ENCODE assay signal across 8 cellular contexts in the genomic region with DNA sequence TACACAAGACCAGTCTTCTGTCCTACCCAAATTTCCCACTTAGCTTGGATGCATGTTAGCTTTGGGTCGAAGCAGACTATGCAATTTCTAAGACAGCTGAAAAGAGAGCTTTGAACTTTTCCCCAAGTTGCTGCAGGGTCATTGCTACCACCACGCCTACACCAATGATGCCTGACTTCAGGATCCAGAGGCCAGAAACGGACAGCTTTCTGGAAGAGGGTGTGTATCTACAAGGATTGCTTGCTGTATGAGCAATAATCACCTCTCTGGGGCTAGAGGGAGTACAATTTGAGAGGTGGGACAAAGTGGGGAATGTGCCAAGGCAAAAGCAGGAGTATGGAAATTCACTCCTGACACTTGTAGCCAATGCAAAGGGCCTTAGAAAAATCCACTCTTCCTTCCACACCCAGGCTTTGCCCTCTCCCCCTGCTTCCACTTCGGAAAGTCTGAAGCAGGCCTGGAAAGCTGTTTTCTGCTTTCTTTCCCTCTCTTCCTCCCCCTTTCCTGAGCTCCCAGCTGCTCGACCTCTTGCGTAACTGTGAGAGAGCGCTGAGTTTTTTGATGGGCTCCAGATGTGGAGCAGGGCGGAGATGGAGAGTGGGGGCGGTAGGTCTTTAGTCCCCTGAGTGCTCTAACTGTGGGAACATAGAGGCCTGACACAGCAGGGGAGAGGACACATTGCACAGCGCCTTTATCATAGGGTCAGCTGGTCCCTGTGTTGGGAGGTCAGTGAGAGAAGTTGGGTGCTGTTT. TPM values are rescaled to one million over a fixed set of nuclear protein-coding genes. Genes with fewer than 3 reads are reported as not detected.
DNase-seq lines count a peak whose midpoint lies in the region; ATAC-seq and TF ChIP-seq lines count a peak whose summit lies in the region.

No MANE protein-coding gene starts in this region.

- intact Hi-C loops in adrenal gland (cut with DNase I): no loop called here
- intact Hi-C loops in gastrocnemius medialis (cut with DNase I; ENCODE audit: low total_unique reads): no loop called here
- intact Hi-C loops in activated T-helper 1 cell treated with anti-CD3 and anti-CD28 coated beads, Interleukin-12 subunit alpha, Interleukin-12 subunit beta, Interleukin-2, Interleukin-4 antibody, amounts not matched to agents 30 ng/mL and 10 ng/mL and 1 ng/mL, durations not matched to agents 14 hours and 24 hours and 36 hours (cut with micrococcal nuclease): loop anchor here (5.0 kb wide), 1 partner anchor 322 kb away; the partner anchor contains the start of gene BCL9L

- in situ Hi-C loops in gastrocnemius medialis (cut with MboI; ENCODE audit: low sequenced_read_pairs in 4 of 4): no loop called here

- WGBS in adrenal gland, 4 donors: 49 to 56% (median 50%) methylated on average over 7 to 10 of the region's 10 CpGs

- H3K27ac ChIP-seq in CD8-positive, alpha-beta memory T cell (ENCODE audit: low read depth, low read length): no peak overlapping the region
- H3K27ac ChIP-seq in adrenal gland (peak overlapping the region in 2 of 5 donors; percentile 74 to 92), right atrium auricular region (peak overlapping the region; percentile 78 to 90), gastrocnemius medialis (peak overlapping the region; percentile 67 to 91 (median 81))

- peaks cover 0 to 25% (median 10%) of the 10 kb centered on the region in 3 donors for H3K36me3 Mint-ChIP-seq in CD8-positive, alpha-beta memory T cell
- peaks cover 26% of the 10 kb centered on the region for H3K36me3 Mint-ChIP-seq in activated T-helper 1 cell treated with anti-CD3 and anti-CD28 coated beads, Interleukin-12 subunit alpha, Interleukin-12 subunit beta, Interleukin-2, Interleukin-4 antibody, amounts not matched to agents 30 ng/mL and 10 ng/mL and 1 ng/mL, durations not matched to agents 14 hours and 24 hours and 36 hours (ENCODE audit: low read depth)

- no peaks in the 10 kb centered on the region for H3K9me3 Mint-ChIP-seq in CD8-positive, alpha-beta memory T cell
- H3K9me3 Mint-ChIP-seq in activated T-helper 1 cell treated with anti-CD3 and anti-CD28 coated beads, Interleukin-12 subunit alpha, Interleukin-12 subunit beta, Interleukin-2, Interleukin-4 antibody, amounts not matched to agents 30 ng/mL and 10 ng/mL and 1 ng/mL, durations not matched to agents 14 hours and 24 hours and 36 hours: no peaks in the 10 kb centered on the region

- TF ChIP-seq POLR2A in adrenal gland (IDR thresholded peaks at IDR 0.05): no peak
- peak in 1 of 2 donors; percentile 49 for TF ChIP-seq POLR2A in gastrocnemius medialis (IDR thresholded peaks at IDR 0.05)

- no peaks in the 10 kb centered on the region for H3K9me3 ChIP-seq in CD8-positive, alpha-beta memory T cell (ENCODE audit: low read length)
- no peaks in the 10 kb centered on the region for H3K9me3 ChIP-seq in adrenal gland (replicated peaks in 1 of 3)
- no peaks in the 10 kb centered on the region for H3K9me3 ChIP-seq in right atrium auricular region
- H3K9me3 ChIP-seq in gastrocnemius medialis: no peaks in the 10 kb centered on the region

- ATAC-seq in gastrocnemius medialis (peak; percentile 40 to 53), GM18868 (IDR thresholded peaks at IDR 0.05; ENCODE audit: unreplicated experiment) (no peak), HG02588 (IDR thresholded peaks at IDR 0.05; ENCODE audit: unreplicated experiment) (no peak)

- peaks cover 17 to 22% (median 17%) of the 10 kb centered on the region in 3 donors for H3K4me1 Mint-ChIP-seq in CD8-positive, alpha-beta memory T cell
- peaks cover 21% of the 10 kb centered on the region for H3K4me1 Mint-ChIP-seq in activated T-helper 1 cell treated with anti-CD3 and anti-CD28 coated beads, Interleukin-12 subunit alpha, Interleukin-12 subunit beta, Interleukin-2, Interleukin-4 antibody, amounts not matched to agents 30 ng/mL and 10 ng/mL and 1 ng/mL, durations not matched to agents 14 hours and 24 hours and 36 hours (ENCODE audit: low read depth)

- TF ChIP-seq CTCF in adrenal gland (IDR thresholded peaks at IDR 0.05): no peak
- no peak for TF ChIP-seq CTCF in right atrium auricular region (IDR thresholded peaks at IDR 0.05)
- no peak for TF ChIP-seq CTCF in gastrocnemius medialis (IDR thresholded peaks at IDR 0.05 in 4 of 5, conservative IDR thresholded peaks at IDR 0.05 in 1 of 5)

- H3K27me3 ChIP-seq in CD8-positive, alpha-beta memory T cell (ENCODE audit: insufficient read depth, low read length, poor library complexity, severe bottlenecking): no peaks in the 10 kb centered on the region
- H3K27me3 ChIP-seq in adrenal gland (no peaks in the 10 kb centered on the region), right atrium auricular region (no peaks in the 10 kb centered on the region), gastrocnemius medialis (no peaks in the 10 kb centered on the region)

- H3K27ac Mint-ChIP-seq in CD8-positive, alpha-beta memory T cell: peak overlapping the region in 6 of 8 donors; percentile 21 to 93 (median 79)
- H3K27ac Mint-ChIP-seq in activated T-helper 1 cell treated with anti-CD3 and anti-CD28 coated beads, Interleukin-12 subunit alpha, Interleukin-12 subunit beta, Interleukin-2, Interleukin-4 antibody, amounts not matched to agents 30 ng/mL and 10 ng/mL and 1 ng/mL, durations not matched to agents 14 hours and 24 hours and 36 hours: no peak overlapping the region

- POLR2A ChIA-PET in CD8-positive, alpha-beta memory T cell (lab: Charles Lee): no interaction called here

- CTCF ChIA-PET in CD8-positive, alpha-beta memory T cell (lab: Charles Lee): interaction anchor here (1.0 to 7.7 kb wide), 2 partner anchors 11 to 401 kb away, joined by 3 to 57 read pairs; no protein-coding TSS in a partner anchor

- H3K27me3 Mint-ChIP-seq in CD8-positive, alpha-beta memory T cell: peaks cover 0 to 2% of the 10 kb centered on the region in 2 donors
- H3K27me3 Mint-ChIP-seq in activated T-helper 1 cell treated with anti-CD3 and anti-CD28 coated beads, Interleukin-12 subunit alpha, Interleukin-12 subunit beta, Interleukin-2, Interleukin-4 antibody, amounts not matched to agents 30 ng/mL and 10 ng/mL and 1 ng/mL, durations not matched to agents 14 hours and 24 hours and 36 hours (ENCODE audit: insufficient read depth): peaks cover 19% of the 10 kb centered on the region

- H3K4me1 ChIP-seq in CD8-positive, alpha-beta memory T cell (ENCODE audit: insufficient read depth, low read length): peaks cover 15% of the 10 kb centered on the region
- H3K4me1 ChIP-seq in adrenal gland (replicated peaks in 1 of 2) (peaks cover 0 to 27% of the 10 kb centered on the region in 2 donors), right atrium auricular region (peaks cover 0 to 75% of the 10 kb centered on the region in 2 donors), gastrocnemius medialis (peaks cover 0 to 12% of the 10 kb centered on the region in 2 donors)

- H3K4me3 Mint-ChIP-seq in CD8-positive, alpha-beta memory T cell: peak overlapping the region in 1 of 7 donors; percentile 88
- no peak overlapping the region for H3K4me3 Mint-ChIP-seq in activated T-helper 1 cell treated with anti-CD3 and anti-CD28 coated beads, Interleukin-12 subunit alpha, Interleukin-12 subunit beta, Interleukin-2, Interleukin-4 antibody, amounts not matched to agents 30 ng/mL and 10 ng/mL and 1 ng/mL, durations not matched to agents 14 hours and 24 hours and 36 hours

- no peak overlapping the region for H3K4me3 ChIP-seq in CD8-positive, alpha-beta memory T cell (ENCODE audit: low read length)
- no peak overlapping the region for H3K4me3 ChIP-seq in adrenal gland
- no peak overlapping the region for H3K4me3 ChIP-seq in right atrium auricular region
- H3K4me3 ChIP-seq in gastrocnemius medialis: no peak overlapping the region

- DNase-seq in CD8-positive, alpha-beta memory T cell: no peak
- DNase-seq in adrenal gland: peak in 6 of 7 donors; percentile 40 to 89 (median 62)
- DNase-seq in right atrium auricular region (ENCODE audit: low spot score): peak; percentile 90
- DNase-seq in gastrocnemius medialis: peak; percentile 60 to 79
- DNase-seq in NCI-H146 treated with DMSO at 0.1 percent for 48 hours (lab: John Stamatoyannopoulos, UW; ENCODE audit: unreplicated experiment): no peak
- DNase-seq in activated T-helper 1 cell treated with anti-CD3 and anti-CD28 coated beads, Interleukin-12 subunit alpha, Interleukin-12 subunit beta, Interleukin-2, Interleukin-4 antibody, amounts not matched to agents 30 ng/mL and 10 ng/mL and 1 ng/mL, durations not matched to agents 14 hours and 24 hours and 36 hours (ENCODE audit: low spot score): no peak

- peaks cover 15% of the 10 kb centered on the region for H3K36me3 ChIP-seq in CD8-positive, alpha-beta memory T cell (ENCODE audit: insufficient read depth, low read length)
- H3K36me3 ChIP-seq in adrenal gland (replicated peaks in 1 of 2) (peaks cover 0 to 25% of the 10 kb centered on the region in 2 donors), right atrium auricular region (peaks cover 20% of the 10 kb centered on the region), gastrocnemius medialis (peaks cover 0 to 21% of the 10 kb centered on the region in 2 donors)

RNA-seq across cellular contexts. Expression of gene PHLDB1, which starts 2.1 kb away (rescaled TPM):
- 1 to 10 TPM; 1.9 to 2.4 TPM for total RNA-seq in CD8-positive, alpha-beta memory T cell
- 0.82 TPM for polyA plus RNA-seq in CD8-positive, alpha-beta memory T cell
- total RNA-seq in adrenal gland (100 to 1,000 TPM in 2 of 8 donors, 10 to 100 TPM in 6; 53.0 to 140 (median 80.2) TPM), right atrium auricular region (100 to 1,000 TPM; 102 to 105 TPM), gastrocnemius medialis (10 to 100 TPM; 16.5 to 35.7 (median 22.7) TPM)
- 100 to 1,000 TPM in 2 of 3 donors, 10 to 100 TPM in 1; 57.0 to 207 (median 103) TPM for polyA plus RNA-seq in adrenal gland
- 0.86 and 1.4 TPM in 2 replicates for total RNA-seq in activated T-helper 1 cell treated with anti-CD3 and anti-CD28 coated beads, Interleukin-12 subunit alpha, Interleukin-12 subunit beta, Interleukin-2, Interleukin-4 antibody, amounts not matched to agents 30 ng/mL and 10 ng/mL and 1 ng/mL, durations not matched to agents 14 hours and 24 hours and 36 hours

RNA-seq across cellular contexts. Expression of gene ARCN1, which starts 33.1 kb away (rescaled TPM):
- 100 to 1,000 TPM; 149 to 154 TPM for total RNA-seq in CD8-positive, alpha-beta memory T cell
- polyA plus RNA-seq in CD8-positive, alpha-beta memory T cell: 148 TPM
- total RNA-seq in adrenal gland: 100 to 1,000 TPM in 4 of 8 donors, 10 to 100 TPM in 4; 81.9 to 254 (median 105) TPM
- polyA plus RNA-seq in adrenal gland: 100 to 1,000 TPM in 1 of 3 donors, 10 to 100 TPM in 2; 42.6 to 274 (median 54.5) TPM
- 100 to 1,000 TPM; 103 to 111 TPM for total RNA-seq in right atrium auricular region
- total RNA-seq in gastrocnemius medialis: 10 to 100 TPM; 48.7 to 78.7 (median 65.4) TPM
- 162 and 165 TPM in 2 replicates for total RNA-seq in activated T-helper 1 cell treated with anti-CD3 and anti-CD28 coated beads, Interleukin-12 subunit alpha, Interleukin-12 subunit beta, Interleukin-2, Interleukin-4 antibody, amounts not matched to agents 30 ng/mL and 10 ng/mL and 1 ng/mL, durations not matched to agents 14 hours and 24 hours and 36 hours

RNA-seq across cellular contexts. Expression of gene IFT46, which starts 39.6 kb away (rescaled TPM):
- total RNA-seq in CD8-positive, alpha-beta memory T cell: 10 to 100 TPM; 29.5 to 30.1 TPM
- polyA plus RNA-seq in CD8-positive, alpha-beta memory T cell: 7.4 TPM
- total RNA-seq in adrenal gland: 10 to 100 TPM; 13.8 to 43.6 (median 25.7) TPM
- 10 to 100 TPM; 29.6 to 39.9 (median 31.4) TPM for polyA plus RNA-seq in adrenal gland
- 10 to 100 TPM; 19.3 to 26.1 TPM for total RNA-seq in right atrium auricular region
- 10 to 100 TPM; 14.1 to 25.1 (median 15.4) TPM for total RNA-seq in gastrocnemius medialis
- 17.7 and 18.4 TPM in 2 replicates for total RNA-seq in activated T-helper 1 cell treated with anti-CD3 and anti-CD28 coated beads, Interleukin-12 subunit alpha, Interleukin-12 subunit beta, Interleukin-2, Interleukin-4 antibody, amounts not matched to agents 30 ng/mL and 10 ng/mL and 1 ng/mL, durations not matched to agents 14 hours and 24 hours and 36 hours

Comparison
In these comparisons a context has a peak if more than half of its experiments do, and no peak if none do; other contexts are left out.
1. DNase-seq: peak in adrenal gland (6 of 7), right atrium auricular region (single experiment) and gastrocnemius medialis (2 of 2); none in CD8-positive, alpha-beta memory T cell (0 of 5), NCI-H146 treated with DMSO at 0.1 percent for 48 hours (single experiment) and activated T-helper 1 cell treated with anti-CD3 and anti-CD28 coated beads, Interleukin-12 subunit alpha, Interleukin-12 subunit beta, Interleukin-2, Interleukin-4 antibody, amounts not matched to agents 30 ng/mL and 10 ng/mL and 1 ng/mL, durations not matched to agents 14 hours and 24 hours and 36 hours (single experiment).
2. ATAC-seq: peak in gastrocnemius medialis (2 of 2); none in GM18868 (single experiment) and HG02588 (single experiment).